Comparison of ENCODE assay signal across 8 cellular contexts in genomic region chr5:16465544-16466432, GRCh38. TPM values are rescaled to one million over a fixed set of nuclear protein-coding genes. Genes with fewer than 3 reads are reported as not detected.
DNase-seq lines count a peak whose midpoint lies in the region; ATAC-seq, FAIRE-seq and TF ChIP-seq lines count a peak whose summit lies in the region.

Gene ZNF622, minus strand, starts transcription at chr5:16465800. Its CDS starts 135 bp downstream, at chr5:16465665.

- H2AFZ ChIP-seq in H1 (ENCODE audit: low read length): peak within 1 kb of the TSS; percentile 91; the same call in 1 of the 2 replicates

- H3K27me3 Mint-ChIP-seq in Caco-2 (ENCODE audit: insufficient read depth, unreplicated experiment) (no peaks in the 10 kb centered on the region), memory B cell (no peaks in the 10 kb centered on the region)

- TF ChIP-seq EP300 in H1 (IDR thresholded peaks at IDR 0.05; ENCODE audit: borderline replicate concordance in 1 of 2, low read depth in 2 of 2, low read length in 2 of 2): no peak

- H3K9me3 ChIP-seq in Caco-2 (no peaks in the 10 kb centered on the region), H1 (ENCODE audit: insufficient read depth in 2 of 2, low read depth in 1 of 2, low read length in 1 of 2) (no peaks in the 10 kb centered on the region)

- H3K9me3 Mint-ChIP-seq in Caco-2 (ENCODE audit: unreplicated experiment): no peaks in the 10 kb centered on the region
- H3K9me3 Mint-ChIP-seq in memory B cell: no peaks in the 10 kb centered on the region

- no TSS peak for BruUV-seq in Caco-2 (replicated peaks; lab: Mats Ljungman, UMichigan)

- no peak for TF ChIP-seq CTCF in Caco-2 (IDR thresholded peaks at IDR 0.05; ENCODE audit: insufficient read depth in 1 of 2, low read depth in 1 of 2, low read length in 1 of 2, severe bottlenecking in 1 of 2, unreplicated experiment in 1 of 2)
- no peak for TF ChIP-seq CTCF in H1 (IDR thresholded peaks at IDR 0.05; ENCODE audit: control extremely low read depth in 1 of 3, insufficient read depth in 1 of 3, low read depth in 1 of 3, low read length in 3 of 3)

- H3K4me2 ChIP-seq in H1 (ENCODE audit: insufficient read depth in 1 of 2, low read depth in 2 of 2, low read length in 2 of 2): peak within 1 kb of the TSS; percentile 85 to 98

- H3K36me3 ChIP-seq in Caco-2 (ENCODE audit: control insufficient read depth, insufficient read depth, low read length): peaks cover 6% of the 10 kb centered on the region
- H3K36me3 ChIP-seq in H1 (ENCODE audit: control insufficient read depth in 2 of 4, insufficient read depth in 4 of 4, low read length in 3 of 4): peaks cover 14 to 27% (median 20%) of the 10 kb centered on the region in 4 experiments

- no peak within 1 kb of the TSS for H2AK5ac ChIP-seq in H1 (ENCODE audit: low read depth, low read length)

- peak; percentile 86 to 92 for TF ChIP-seq POLR2A in H1 (IDR thresholded peaks at IDR 0.05; ENCODE audit: control extremely low read depth in 1 of 2, low read depth in 2 of 2, low read length in 2 of 2)

- no peak within 1 kb of the TSS for H3K23ac ChIP-seq in H1 (ENCODE audit: insufficient read length)

- peak within 1 kb of the TSS; percentile 71 for H3K56ac ChIP-seq in H1 (replicated peaks; ENCODE audit: insufficient read length, low read depth, low read length)

- peak within 1 kb of the TSS; percentile 93 for H2BK5ac ChIP-seq in H1 (ENCODE audit: low read depth, low read length)

- peak within 1 kb of the TSS; percentile 68 to 80 (median 75); a peak in 6 of 7 replicates for H3K9ac ChIP-seq in H1 (replicated peaks in 1 of 4; ENCODE audit: extremely low read depth in 1 of 4, low read depth in 3 of 4, low read length in 3 of 4)

- H3K36me3 Mint-ChIP-seq in Caco-2 (ENCODE audit: insufficient read depth, unreplicated experiment): peaks cover 51% of the 10 kb centered on the region
- H3K36me3 Mint-ChIP-seq in memory B cell: peaks cover 19% of the 10 kb centered on the region

- H4K20me1 ChIP-seq in H1 (replicated peaks in 1 of 2; ENCODE audit: control insufficient read depth in 1 of 2, insufficient read depth in 2 of 2, low read length in 2 of 2): peaks cover 0 to 2% of the 10 kb centered on the region in 2 experiments

- CTCF ChIA-PET in Caco-2 (lab: Charles Lee): no interaction called here
- CTCF ChIA-PET in H1 (lab: Charles Lee; ENCODE audit: partially characterized antibody): interaction anchor here (3.8 kb wide), 1 partner anchor 10 kb away, joined by 14 read pairs; no protein-coding TSS in a partner anchor

- H3K79me1 ChIP-seq in H1 (ENCODE audit: low read depth, low read length): peaks cover 2% of the 10 kb centered on the region; the same call in 1 of the 2 replicates

- peak within 1 kb of the TSS; percentile 76 for H4K91ac ChIP-seq in H1 (replicated peaks; ENCODE audit: insufficient read length, low read length)

- intact Hi-C loops in Caco-2 (cut with micrococcal nuclease; ENCODE audit: unreplicated experiment): no loop called here

- POLR2A ChIA-PET in Caco-2 (lab: Charles Lee): interaction anchor here (1.0 kb wide), 2 partner anchors 17 to 56 kb away, joined by 3 to 8 read pairs; no protein-coding TSS in a partner anchor
- POLR2A ChIA-PET in H1 (lab: Charles Lee; ENCODE audit: partially characterized antibody): interaction anchor here (0.6 kb wide), 1 partner anchor 314 kb away, joined by 3 read pairs; no protein-coding TSS in a partner anchor

- no peak for FAIRE-seq in H1 (lab: Jason Lieb, UNC)

- H3K14ac ChIP-seq in H1 (ENCODE audit: insufficient read length): no peak within 1 kb of the TSS

- H3K4me1 ChIP-seq in Caco-2: peaks cover 24% of the 10 kb centered on the region; the same call in 1 of the 2 replicates
- H3K4me1 ChIP-seq in H1 (replicated peaks in 1 of 4; ENCODE audit: control insufficient read depth in 3 of 4, insufficient read depth in 4 of 4, low read length in 3 of 4): peaks cover 0 to 12% (median 3%) of the 10 kb centered on the region in 4 experiments; a peak in 6 of 7 replicates

- peak within 1 kb of the TSS; percentile 96 for H3K4me3 ChIP-seq in Caco-2 (ENCODE audit: low read depth, low read length)
- peak within 1 kb of the TSS; percentile 94 to 98 (median 94) for H3K4me3 ChIP-seq in H1 (ENCODE audit: extremely low read depth in 1 of 4, insufficient read depth in 2 of 4, low read depth in 3 of 4, low read length in 4 of 4)

- peak within 1 kb of the TSS; percentile 17 for H3K4ac ChIP-seq in H1 (replicated peaks; ENCODE audit: insufficient read length, low read depth, low read length)

- peak within 1 kb of the TSS; percentile 47; the same call in 1 of the 2 replicates for H3K27ac ChIP-seq in H1 (ENCODE audit: low read depth, low read length)

- H2BK20ac ChIP-seq in H1 (ENCODE audit: low read length): no peak within 1 kb of the TSS

- peak within 1 kb of the TSS; percentile 50 for H4K5ac ChIP-seq in H1 (ENCODE audit: insufficient read length, low read depth, low read length)

- H2BK15ac ChIP-seq in H1 (ENCODE audit: low read length): no peak within 1 kb of the TSS

- H2BK120ac ChIP-seq in H1 (replicated peaks; ENCODE audit: low read depth, low read length): no peak within 1 kb of the TSS

- H4K8ac ChIP-seq in H1 (ENCODE audit: extremely low read depth, insufficient read depth, low read length): peak within 1 kb of the TSS; percentile 78

- peak within 1 kb of the TSS; percentile 65; the same call in 1 of the 2 replicates for H3K18ac ChIP-seq in H1 (ENCODE audit: extremely low read depth, low read length)

- TF ChIP-seq RAD21 in H1 (IDR thresholded peaks at IDR 0.05 in 1 of 2, conservative IDR thresholded peaks at IDR 0.05 in 1 of 2; ENCODE audit: low read depth in 2 of 2, low read length in 2 of 2): no peak

- WGBS in H1 (ENCODE audit: extremely low coverage in 1 of 2, insufficient coverage in 1 of 2, insufficient read length in 1 of 2, insufficient replicate concordance in 2 of 2, low coverage in 1 of 2, low lambda C conversion rate in 2 of 2, missing lambda C conversion rate in 1 of 2), 2 experiments: 2% methylated on average over 75 of the region's 75 CpGs; no CpG with 5 or more reads in 1 of the 2 experiments

- peaks cover 48% of the 10 kb centered on the region for H3K4me1 Mint-ChIP-seq in Caco-2 (ENCODE audit: low read depth, unreplicated experiment)
- peaks cover 55% of the 10 kb centered on the region for H3K4me1 Mint-ChIP-seq in memory B cell

- H3K27ac Mint-ChIP-seq in Caco-2 (ENCODE audit: unreplicated experiment): peak within 1 kb of the TSS; percentile 92
- peak within 1 kb of the TSS; percentile 97 for H3K27ac Mint-ChIP-seq in memory B cell

- peaks cover 3 to 29% of the 10 kb centered on the region in 2 experiments; a peak in 3 of 4 replicates for H3K79me2 ChIP-seq in H1 (ENCODE audit: control insufficient read depth in 1 of 2, insufficient read depth in 2 of 2, low read length in 2 of 2)

- no peak within 1 kb of the TSS for H2BK12ac ChIP-seq in H1 (ENCODE audit: low read depth, low read length)

- peak within 1 kb of the TSS; percentile 92 for H3K4me3 Mint-ChIP-seq in Caco-2 (ENCODE audit: unreplicated experiment)
- peak within 1 kb of the TSS; percentile 99 for H3K4me3 Mint-ChIP-seq in memory B cell

- DNase-seq in Caco-2 (peak; percentile 94), HUDEP-2 (lab: John Stamatoyannopoulos, UW; ENCODE audit: unreplicated experiment in 76 of 76) (peak in 74 of 76 experiments; percentile 27 to 90 (median 77)), NOMO-1 treated with dmso at 0.1 percent for 144 hours (lab: John Stamatoyannopoulos, UW; ENCODE audit: unreplicated experiment) (peak; percentile 97), H1 (ENCODE audit: low read depth in 1 of 2, low spot score in 2 of 2) (peak; percentile 78 to 86), memory B cell (ENCODE audit: low spot score in 2 of 2) (peak; percentile 79 to 82)
- peak; percentile 62 to 77 (median 67) for DNase-seq in activated CD8-positive, alpha-beta memory T cell treated with anti-CD3 and anti-CD28 coated beads for 48 hours (ENCODE audit: low read depth in 2 of 3, low spot score in 2 of 3)
- DNase-seq in stimulated activated CD8-positive, alpha-beta memory T cell treated with anti-CD3 and anti-CD28 coated beads, Interleukin-12 subunit alpha, Interleukin-12 subunit beta, amount 100 ng/mL, for 24 hours (ENCODE audit: extremely low read depth): peak; percentile 71

- H3K27me3 ChIP-seq in Caco-2 (replicated peaks; ENCODE audit: control insufficient read depth, insufficient read depth, low read length) (no peaks in the 10 kb centered on the region), H1 (replicated peaks in 1 of 4; ENCODE audit: control insufficient read depth in 3 of 4, extremely low read depth in 1 of 4, insufficient read depth in 3 of 4, low read length in 3 of 4) (no peaks in the 10 kb centered on the region)

- peaks cover 9% of the 10 kb centered on the region for H3K23me2 ChIP-seq in H1 (ENCODE audit: low read depth, low read length)

- ATAC-seq in GM21390 (IDR thresholded peaks at IDR 0.05; ENCODE audit: unreplicated experiment) (peak; percentile 81), memory B cell (ENCODE audit: low read depth) (peak; percentile 93)

TF ChIP-seq in H1, 55 proteins besides CTCF, POLR2A, EP300 and RAD21 (continues in another document):
- TF ChIP-seq TAF1 (IDR thresholded peaks at IDR 0.05; ENCODE audit: low read depth, low read length) (peak; percentile 89), NANOG (IDR thresholded peaks at IDR 0.05; ENCODE audit: insufficient read depth, low read depth, low read length, poor library complexity, severe bottlenecking) (no peak), TAF7 (optimal IDR thresholded peaks at IDR 0.05; ENCODE audit: borderline replicate concordance, low read depth, low read length) (peak; percentile 61), ASH2L (IDR thresholded peaks at IDR 0.05; ENCODE audit: low read length) (peak; percentile 66), SP1 (IDR thresholded peaks at IDR 0.05; ENCODE audit: low read depth, low read length) (no peak), KDM4A (IDR thresholded peaks at IDR 0.05; ENCODE audit: low read depth, low read length, severe bottlenecking) (peak; percentile 71), RBBP5 (IDR thresholded peaks at IDR 0.05; ENCODE audit: borderline replicate concordance, low read depth, low read length) (peak; percentile 78; the same call in 1 of the 2 replicates), POU5F1 (IDR thresholded peaks at IDR 0.05; ENCODE audit: low read depth, low read length) (no peak), SIX5 (IDR thresholded peaks at IDR 0.05; ENCODE audit: low read depth, low read length) (no peak), GTF2F1 (IDR thresholded peaks at IDR 0.05; ENCODE audit: borderline replicate concordance, low read depth, low read length) (peak; percentile 67; the same call in 1 of the 2 replicates)

RNA-seq across cellular contexts. Expression of gene ZNF622, which starts in this region (rescaled TPM):
- total RNA-seq in Caco-2 (2022): 40.8 and 46.0 TPM in 2 replicates
- 30.8 and 30.9 TPM in 2 replicates for total RNA-seq in H1 (2021; fragmentation: NEBNext Ultra II Directional; extraction: Animal tissue kit (Norgen Biotek cat#: 25700))
- 8.8 and 8.9 TPM in 2 replicates for polyA plus RNA-seq in H1 (2011; rRNA removed)
- polyA plus RNA-seq in H1 (2011; cell fraction: cytosol; rRNA removed): 16.3 TPM
- 10.3 TPM for polyA plus RNA-seq in H1 (2011; cell fraction: nucleus; rRNA removed)
- polyA plus RNA-seq in H1 (2012, experiment 1 of 2): 27.5 to 32.5 TPM (median 30.5 TPM) in 4 replicates
- 12.8 TPM for polyA plus RNA-seq in H1 (2012, experiment 2 of 2)
- polyA plus RNA-seq in H1 (2013, experiment 1 of 2): 25.8 TPM
- polyA plus RNA-seq in H1 (2013, experiment 2 of 2): 25.5 TPM
- 6.2 and 7.0 TPM in 2 replicates for polyA minus RNA-seq in H1 (2011; rRNA and poly(A)+ RNA removed)
- polyA minus RNA-seq in H1 (2011; cell fraction: cytosol; rRNA and poly(A)+ RNA removed): 9.2 TPM
- polyA minus RNA-seq in H1 (2011; cell fraction: nucleus; rRNA and poly(A)+ RNA removed): 9.2 TPM

Comparison
In these comparisons a context has a peak if more than half of its experiments do, and no peak if none do; other contexts are left out.
1. Peak in every context shown above with its lines: DNase-seq, ATAC-seq, H3K4me3 ChIP-seq and H3K27ac ChIP-seq.